28 cellular contexts compared by ENCODE assay signal in genomic region chr18:75544051-75544481, GRCh38.
DNase-seq lines count a peak whose midpoint lies in the region; ATAC-seq, FAIRE-seq and TF ChIP-seq lines count a peak whose summit lies in the region.
"Had no signal": no experiment of that assay in that cellular context is flagged by ENCODE, and none has a peak within 500 bp of the region (broad histone marks: within the 10 kb centered on the region; RNA-seq: fewer than 3 reads in every experiment).

No MANE protein-coding gene starts in this region.

- no peak for TF ChIP-seq CTCF in fibroblast of pulmonary artery (IDR thresholded peaks at IDR 0.05; ENCODE audit: low read length, missing control alignments)
- no peak for TF ChIP-seq CTCF in upper lobe of right lung (IDR thresholded peaks at IDR 0.05)

- DNase-seq in activated naive CD8-positive, alpha-beta T cell treated with anti-CD3 and anti-CD28 coated beads, Interleukin-2, amount 50 U/mL, for 24 hours: no peak
- DNase-seq in activated naive CD8-positive, alpha-beta T cell treated with anti-CD3 and anti-CD28 coated beads for 36 hours: no peak
- DNase-seq in RPMI7951 (ENCODE audit: low read depth): peak; percentile 94
- peak; percentile 21 for DNase-seq in fibroblast of pulmonary artery (ENCODE audit: low read depth)
- peak; percentile 17 for DNase-seq in urothelium cell line (ENCODE audit: low spot score)
- DNase-seq in upper lobe of right lung: no peak
- DNase-seq in left ventricle myocardium superior: no peak
- DNase-seq in H7: no peak
- DNase-seq: activated CD4-positive, alpha-beta T cell treated with anti-CD3 and anti-CD28 coated beads, Interleukin-2, amount 10 ng/mL, durations not matched to agents 24 days and 14 days; Calu3; colonic mucosa; effector memory CD8-positive, alpha-beta T cell; GOT3; naive B cell; NCI-H146; NCI-H2171 treated with DMSO at 0.1 percent for 48 hours; NCI-H526; occipital lobe; retina; stimulated activated CD4-positive, alpha-beta T cell treated with anti-CD3 and anti-CD28 coated beads, Interleukin-4, amount 100 ng/mL, for 24 hours had no signal

- FAIRE-seq in urothelium cell line (lab: Jason Lieb, UNC): no peak
- FAIRE-seq: A204.1 had no signal

- peaks cover 19% of the 10 kb centered on the region for H3K27me3 Mint-ChIP-seq in activated naive CD8-positive, alpha-beta T cell treated with anti-CD3 and anti-CD28 coated beads, Interleukin-2, amount 50 U/mL, for 24 hours
- H3K27me3 Mint-ChIP-seq in activated naive CD8-positive, alpha-beta T cell treated with anti-CD3 and anti-CD28 coated beads for 36 hours: peaks cover 16% of the 10 kb centered on the region

- H3K36me3 Mint-ChIP-seq in activated naive CD8-positive, alpha-beta T cell treated with anti-CD3 and anti-CD28 coated beads, Interleukin-2, amount 50 U/mL, for 24 hours (ENCODE audit: low read depth): no peaks in the 10 kb centered on the region
- no peaks in the 10 kb centered on the region for H3K36me3 Mint-ChIP-seq in activated naive CD8-positive, alpha-beta T cell treated with anti-CD3 and anti-CD28 coated beads for 36 hours
- H3K36me3 Mint-ChIP-seq: activated naive CD8-positive, alpha-beta T cell; brain; naive B cell had no signal

- no peaks in the 10 kb centered on the region for H3K9me3 Mint-ChIP-seq in activated naive CD8-positive, alpha-beta T cell treated with anti-CD3 and anti-CD28 coated beads, Interleukin-2, amount 50 U/mL, for 24 hours
- H3K9me3 Mint-ChIP-seq in activated naive CD8-positive, alpha-beta T cell treated with anti-CD3 and anti-CD28 coated beads for 36 hours: no peaks in the 10 kb centered on the region
- H3K9me3 Mint-ChIP-seq: activated CD4-positive, alpha-beta T cell treated with anti-CD3 and anti-CD28 coated beads, Interleukin-2, amount 10 ng/mL, durations not matched to agents 24 days and 14 days; effector memory CD8-positive, alpha-beta T cell had no signal

- no peak overlapping the region for H3K4me3 Mint-ChIP-seq in activated naive CD8-positive, alpha-beta T cell treated with anti-CD3 and anti-CD28 coated beads, Interleukin-2, amount 50 U/mL, for 24 hours
- no peak overlapping the region for H3K4me3 Mint-ChIP-seq in activated naive CD8-positive, alpha-beta T cell treated with anti-CD3 and anti-CD28 coated beads for 36 hours
- H3K4me3 Mint-ChIP-seq: activated CD4-positive, alpha-beta T cell treated with anti-CD3 and anti-CD28 coated beads, Interleukin-2, amount 10 ng/mL, durations not matched to agents 24 days and 14 days; activated naive CD8-positive, alpha-beta T cell; brain; effector memory CD8-positive, alpha-beta T cell; naive B cell; stimulated activated naive CD8-positive, alpha-beta T cell treated with anti-CD3 and anti-CD28 coated beads, Interleukin-15, Interleukin-2, amounts not matched to agents 100 ng/mL and 50 ng/mL, for 24 hours had no signal

- intact Hi-C loops in upper lobe of right lung (cut with DNase I) (no loop called here), left ventricle myocardium superior (cut with micrococcal nuclease) (no loop called here)

- H3K36me3 ChIP-seq in upper lobe of right lung (no peaks in the 10 kb centered on the region), H7 (replicated peaks; ENCODE audit: control insufficient read depth, insufficient read depth, low read length) (no peaks in the 10 kb centered on the region)
- H3K36me3 ChIP-seq: BLaER1, colonic mucosa, esophagus muscularis mucosa, MG63, tibial nerve had no signal

- no peak overlapping the region for H3K27ac ChIP-seq in upper lobe of right lung
- H3K27ac ChIP-seq: BLaER1, colonic mucosa, esophagus muscularis mucosa, tibial nerve had no signal

- H3K9me3 ChIP-seq in upper lobe of right lung: no peaks in the 10 kb centered on the region
- H3K9me3 ChIP-seq: BLaER1, colonic mucosa, esophagus muscularis mucosa, MG63, tibial nerve had no signal

- ATAC-seq in activated naive CD8-positive, alpha-beta T cell treated with anti-CD3 and anti-CD28 coated beads, Interleukin-2, amount 50 U/mL, for 24 hours: peak; percentile 75
- no peak for ATAC-seq in upper lobe of right lung
- no peak for ATAC-seq in left ventricle myocardium superior
- ATAC-seq: effector memory CD8-positive, alpha-beta T cell had no signal

- peaks cover 2% of the 10 kb centered on the region for H3K4me1 Mint-ChIP-seq in activated naive CD8-positive, alpha-beta T cell treated with anti-CD3 and anti-CD28 coated beads, Interleukin-2, amount 50 U/mL, for 24 hours
- H3K4me1 Mint-ChIP-seq in activated naive CD8-positive, alpha-beta T cell treated with anti-CD3 and anti-CD28 coated beads for 36 hours: no peaks in the 10 kb centered on the region
- H3K4me1 Mint-ChIP-seq: activated CD4-positive, alpha-beta T cell treated with anti-CD3 and anti-CD28 coated beads, Interleukin-2, amount 10 ng/mL, durations not matched to agents 24 days and 14 days; naive B cell had no signal

- no peaks in the 10 kb centered on the region for H3K4me1 ChIP-seq in upper lobe of right lung
- H3K4me1 ChIP-seq: colonic mucosa, esophagus muscularis mucosa, tibial nerve had no signal

- H3K27me3 ChIP-seq in upper lobe of right lung: peaks cover 4% of the 10 kb centered on the region
- H3K27me3 ChIP-seq in H7 (ENCODE audit: control insufficient read depth, insufficient read depth, low read length): no peaks in the 10 kb centered on the region
- H3K27me3 ChIP-seq: BLaER1, colonic mucosa, MG63, tibial nerve had no signal

- H3K27ac Mint-ChIP-seq in activated naive CD8-positive, alpha-beta T cell treated with anti-CD3 and anti-CD28 coated beads, Interleukin-2, amount 50 U/mL, for 24 hours: no peak overlapping the region
- H3K27ac Mint-ChIP-seq in activated naive CD8-positive, alpha-beta T cell treated with anti-CD3 and anti-CD28 coated beads for 36 hours: no peak overlapping the region
- H3K27ac Mint-ChIP-seq: activated CD4-positive, alpha-beta T cell treated with anti-CD3 and anti-CD28 coated beads, Interleukin-2, amount 10 ng/mL, durations not matched to agents 24 days and 14 days; activated naive CD8-positive, alpha-beta T cell; effector memory CD8-positive, alpha-beta T cell; naive B cell; stimulated activated naive CD8-positive, alpha-beta T cell treated with anti-CD3 and anti-CD28 coated beads, Interleukin-15, Interleukin-2, amounts not matched to agents 100 ng/mL and 50 ng/mL, for 24 hours had no signal

- H3K4me3 ChIP-seq in fibroblast of pulmonary artery (replicated peaks; ENCODE audit: low read depth, low read length): no peak overlapping the region
- H3K4me3 ChIP-seq in upper lobe of right lung: no peak overlapping the region
- H3K4me3 ChIP-seq in H7 (ENCODE audit: insufficient read depth, low read depth, low read length): no peak overlapping the region
- H3K4me3 ChIP-seq: BLaER1, colonic mucosa, esophagus muscularis mucosa, MG63, tibial nerve had no signal

Comparison
In these comparisons a context has a peak if more than half of its experiments do, and no peak if none do; other contexts are left out.
1. DNase-seq: peak in RPMI7951 (single experiment), fibroblast of pulmonary artery (single experiment) and urothelium cell line (single experiment); none in activated naive CD8-positive, alpha-beta T cell treated with anti-CD3 and anti-CD28 coated beads, Interleukin-2, amount 50 U/mL, for 24 hours (single experiment), activated naive CD8-positive, alpha-beta T cell treated with anti-CD3 and anti-CD28 coated beads for 36 hours (single experiment), upper lobe of right lung (single experiment), left ventricle myocardium superior (single experiment) and H7 (single experiment).